In the genomic region with DNA sequence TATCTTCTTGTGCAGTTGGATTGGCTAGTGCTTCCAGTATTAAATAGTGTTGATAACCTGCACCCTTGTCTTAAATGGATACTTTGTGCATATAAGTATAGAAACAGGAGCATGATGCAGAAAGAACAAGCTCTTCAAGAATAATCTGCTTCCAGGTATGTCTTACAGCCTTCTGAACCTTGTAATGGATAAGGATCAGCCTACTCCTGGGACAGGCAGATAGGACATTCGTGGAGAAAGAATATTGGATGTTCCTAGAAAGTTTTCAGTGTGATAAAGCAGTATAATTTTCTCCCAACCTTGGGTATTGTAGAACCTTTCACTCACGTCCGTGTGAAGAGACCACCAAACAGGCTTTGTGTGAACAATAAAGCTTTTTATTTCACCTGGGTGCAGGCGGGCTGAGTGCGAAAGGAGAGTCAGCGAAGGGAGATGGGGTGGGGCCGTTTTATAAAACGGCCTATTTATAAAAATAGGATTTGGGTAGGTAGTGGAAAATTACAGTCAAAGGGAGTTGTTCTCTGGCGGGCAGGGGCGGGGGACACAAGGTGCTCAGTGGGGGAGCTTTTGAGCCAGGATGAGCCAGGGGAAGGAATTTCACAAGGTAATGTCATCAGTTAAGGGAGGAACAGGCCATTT, we compare ENCODE assay signal across 18 cellular contexts. TPM values are rescaled to one million over a fixed set of nuclear protein-coding genes. Genes with fewer than 3 reads are reported as not detected.
DNase-seq lines count a peak whose midpoint lies in the region; ATAC-seq, FAIRE-seq and TF ChIP-seq lines count a peak whose summit lies in the region.
"Had no signal": no experiment of that assay in that cellular context is flagged by ENCODE, and none has a peak within 500 bp of the region (broad histone marks: within the 10 kb centered on the region; RNA-seq: fewer than 3 reads in every experiment).

No MANE protein-coding gene starts in this region.

- H3K9me1 ChIP-seq in K562 (ENCODE audit: control insufficient read depth, insufficient read depth, low read length), result no peaks in the 10 kb centered on the region

- peaks cover 24% of the 10 kb centered on the region for H3K36me3 Mint-ChIP-seq in progenitor cell of endocrine pancreas (ENCODE audit: insufficient read depth)

- H3K4me3 ChIP-seq in K562, result no peak overlapping the region
- peak overlapping the region; percentile 23 for H3K4me3 ChIP-seq in iPS-15b (ENCODE audit: low read depth, low read length)
- no peak overlapping the region for H3K4me3 ChIP-seq in gastroesophageal sphincter
- H3K4me3 ChIP-seq: GM23248, SJCRH30 had no signal

- TF ChIP-seq CTCF in K562 (IDR thresholded peaks at IDR 0.05 in 2 of 3, conservative IDR thresholded peaks at IDR 0.05 in 1 of 3; ENCODE audit: insufficient read depth in 2 of 3, low read depth in 1 of 3, low read length in 3 of 3), result no peak
- no peak for TF ChIP-seq CTCF in progenitor cell of endocrine pancreas (IDR thresholded peaks at IDR 0.05; ENCODE audit: unreplicated experiment)
- no peak for TF ChIP-seq CTCF in gastroesophageal sphincter (IDR thresholded peaks at IDR 0.05)

- no peak for DNase-seq in H54 (ENCODE audit: insufficient read length, low spot score)
- DNase-seq in K562 (ENCODE audit: extremely low read depth in 1 of 4, low spot score in 3 of 4), result peak in 3 of 4 experiments; percentile 15 to 25 (median 17)
- DNase-seq in progenitor cell of endocrine pancreas (ENCODE audit: low spot score, unreplicated experiment), result no peak
- DNase-seq in cerebellar cortex (ENCODE audit: low spot score), result no peak
- DNase-seq: GDM1, GM23248, HFFc6, NCI-H1436, NCI-H2081, NCI-H2227 treated with DMSO at 0.1 percent for 48 hours, OCI-M1, SJCRH30 had no signal

- peak; percentile 53 for ATAC-seq in K562
- ATAC-seq in gastroesophageal sphincter, result no peak
- no peak for ATAC-seq in SK-N-SH treated with all-trans-retinoic acid at 6 μM for 48 hours

- 59% methylated on average over 9 of the region's 10 CpGs for WGBS in K562 (ENCODE audit: insufficient coverage, low coverage, missing lambda C conversion rate)
- 73 to 89% methylated on average over 3 to 10 of the region's 10 CpGs for WGBS in gastroesophageal sphincter (ENCODE audit: low coverage in 1 of 2), 2 donors

- peak; percentile 15 for FAIRE-seq in H54 (lab: Jason Lieb, UNC)
- FAIRE-seq in K562 (lab: Jason Lieb, UNC), result no peak

- peaks cover 71% of the 10 kb centered on the region for H3K79me2 ChIP-seq in K562 (ENCODE audit: control insufficient read depth, insufficient read depth, low read length)

- no peak overlapping the region for H2AFZ ChIP-seq in K562 (ENCODE audit: low read depth, low read length)
- H2AFZ ChIP-seq: GM23248 had no signal

- H3K4me3 Mint-ChIP-seq in progenitor cell of endocrine pancreas (ENCODE audit: low read depth), result no peak overlapping the region
- H3K4me3 Mint-ChIP-seq: CD14-positive monocyte, HFFc6 had no signal

- peaks cover 2% of the 10 kb centered on the region; the same call in 2 of the 3 replicates for H3K36me3 ChIP-seq in K562 (ENCODE audit: control insufficient read depth, insufficient read depth, low read length)
- H3K36me3 ChIP-seq in iPS-15b (ENCODE audit: control insufficient read depth, insufficient read depth, low read length), result no peaks in the 10 kb centered on the region
- H3K36me3 ChIP-seq in gastroesophageal sphincter, result peaks cover 0 to under 1% of the 10 kb centered on the region in 2 donors

- TF ChIP-seq POLR2A in H54 (IDR thresholded peaks at IDR 0.05; ENCODE audit: low read depth, low read length), result no peak
- TF ChIP-seq POLR2A in K562 (conservative IDR thresholded peaks at IDR 0.05), result no peak
- no peak for TF ChIP-seq POLR2A in gastroesophageal sphincter (IDR thresholded peaks at IDR 0.05)

- H4K20me1 ChIP-seq in K562 (replicated peaks; ENCODE audit: control insufficient read depth, insufficient read depth, low read length), result no peaks in the 10 kb centered on the region

- in situ Hi-C loops in K562 (cut with MboI), result no loop called here

- H3K4me1 Mint-ChIP-seq in progenitor cell of endocrine pancreas (ENCODE audit: low read depth), result peaks cover 28% of the 10 kb centered on the region

- intact Hi-C loops in K562 (cut with micrococcal nuclease), result no loop called here

- peaks cover 11% of the 10 kb centered on the region for H3K9me3 Mint-ChIP-seq in progenitor cell of endocrine pancreas (ENCODE audit: low read depth)
- H3K9me3 Mint-ChIP-seq: HFFc6 had no signal

- no peaks in the 10 kb centered on the region for H3K27me3 Mint-ChIP-seq in progenitor cell of endocrine pancreas
- H3K27me3 Mint-ChIP-seq: IgD-negative memory B cell had no signal

- BruUV-seq in K562 (replicated peaks; lab: Mats Ljungman, UMichigan), result no TSS peak

- H3K27me3 ChIP-seq in K562 (ENCODE audit: control insufficient read depth in 2 of 2, insufficient read depth in 2 of 2, low read length in 2 of 2) (no peaks in the 10 kb centered on the region), iPS-15b (ENCODE audit: control insufficient read depth, insufficient read depth, low read length) (no peaks in the 10 kb centered on the region), gastroesophageal sphincter (no peaks in the 10 kb centered on the region)
- H3K27me3 ChIP-seq: SJCRH30 had no signal

- H3K27ac ChIP-seq in K562 (ENCODE audit: extremely low read depth, low read depth, low read length) (no peak overlapping the region), gastroesophageal sphincter (no peak overlapping the region)
- H3K27ac ChIP-seq: GM23248, RWPE1, SJCRH30 had no signal

- H3K9ac ChIP-seq in K562 (ENCODE audit: insufficient read depth in 1 of 2, low read depth in 2 of 2, low read length in 2 of 2), result no peak overlapping the region
- peak overlapping the region; percentile 51 for H3K9ac ChIP-seq in iPS-15b (ENCODE audit: low read depth, low read length)
- H3K9ac ChIP-seq: GM23248 had no signal

- POLR2A ChIA-PET in K562 (lab: Yijun Ruan, JAX), result interaction anchor here (0.8 to 1.2 kb wide), 3 partner anchors 10 to 63 kb away, joined by 3 to 4 read pairs (median 3); no protein-coding TSS in a partner anchor

- H3K4me1 ChIP-seq in K562 (replicated peaks in 1 of 2; ENCODE audit: control insufficient read depth in 2 of 2, insufficient read depth in 2 of 2, low read length in 2 of 2) (peaks cover 4 to 6% of the 10 kb centered on the region in 2 experiments; a peak in 3 of 5 replicates), iPS-15b (ENCODE audit: control insufficient read depth, insufficient read depth, low read length) (peaks cover 56% of the 10 kb centered on the region), gastroesophageal sphincter (no peaks in the 10 kb centered on the region)

- TF ChIP-seq EP300 in K562 (IDR thresholded peaks at IDR 0.05; ENCODE audit: low read length) (no peak), gastroesophageal sphincter (IDR thresholded peaks at IDR 0.05) (no peak)

- CTCF ChIA-PET in K562 (lab: Yijun Ruan, JAX; ENCODE audit: low intra/inter-chr PET ratio), result no interaction called here

- no peak for TF ChIP-seq RAD21 in K562 (CRISPR knock-in tag; conservative IDR thresholded peaks at IDR 0.05 in 1 of 2, IDR thresholded peaks at IDR 0.05 in 1 of 2)

- H3K9me3 ChIP-seq in K562 (replicated peaks; ENCODE audit: control insufficient read depth, insufficient read depth, low read depth, low read length) (no peaks in the 10 kb centered on the region; the same call in 1 of the 2 replicates), iPS-15b (ENCODE audit: control insufficient read depth, insufficient read depth, low read length) (no peaks in the 10 kb centered on the region), gastroesophageal sphincter (no peaks in the 10 kb centered on the region)
- H3K9me3 ChIP-seq: SJCRH30 had no signal

- H3K4me2 ChIP-seq in K562 (ENCODE audit: insufficient read depth, low read length), result no peak overlapping the region

- peak overlapping the region; percentile 24 for H3K27ac Mint-ChIP-seq in progenitor cell of endocrine pancreas
- H3K27ac Mint-ChIP-seq: CD14-positive monocyte, HFFc6, IgD-negative memory B cell had no signal

TF ChIP-seq in SK-N-SH treated with all-trans-retinoic acid at 6 μM for 48 hours, 23 proteins besides CTCF, POLR2A, EP300 and RAD21 (continues in another document):
- TF ChIP-seq TOX (CRISPR knock-in tag; IDR thresholded peaks at IDR 0.05; ENCODE audit: borderline replicate concordance) (no peak), ZFP30 (CRISPR knock-in tag; IDR thresholded peaks at IDR 0.05) (no peak), ZNF565 (CRISPR knock-in tag; conservative IDR thresholded peaks at IDR 0.05; ENCODE audit: low read depth) (no peak), TCF4 (CRISPR knock-in tag; IDR thresholded peaks at IDR 0.05; ENCODE audit: borderline replicate concordance) (no peak), ZC3H10 (CRISPR knock-in tag; IDR thresholded peaks at IDR 0.05) (no peak), CSDC2 (CRISPR knock-in tag; IDR thresholded peaks at IDR 0.05) (no peak)

RNA-seq across cellular contexts. Expression of a gene that starts 27.2 kb away (rescaled TPM):
- 25.1 and 117 TPM in 2 replicates for total RNA-seq in K562 (2011; cell fraction: chromatin; rRNA removed; ENCODE audit: low replicate concordance)
- total RNA-seq in K562 (2011; cell fraction: nucleolus; rRNA removed), result 12.7 and 14.6 TPM in 2 replicates
- 37.6 and 62.7 TPM in 2 replicates for total RNA-seq in K562 (2011; cell fraction: nucleoplasm; rRNA removed)
- 15.2 and 22.7 TPM in 2 replicates for total RNA-seq in K562 (2014; rRNA removed)
- 33.2 and 37.5 TPM in 2 replicates for total RNA-seq in K562 (2014; rRNA removed; fragmentation: Illumina TruSeq; extraction: Trizol)
- 23.3 and 24.1 TPM in 2 replicates for total RNA-seq in K562 (2015; rRNA removed; fragmentation: Illumina TruSeq; extraction: Trizol)
- 25.3 and 27.8 TPM in 2 replicates for total RNA-seq in K562 (2021)
- polyA plus RNA-seq in K562 (2011; rRNA removed), result 23.7 and 30.8 TPM in 2 replicates
- 7.8 and 8.4 TPM in 2 replicates for polyA plus RNA-seq in K562 (2011; cell fraction: cytosol; rRNA removed)
- polyA plus RNA-seq in K562 (2011; cell fraction: nucleus; rRNA removed), result 8.5 and 12.2 TPM in 2 replicates
- polyA plus RNA-seq in K562 (2012), result 10.7 and 11.1 TPM in 2 replicates
- 16.1 and 25.2 TPM in 2 replicates for polyA plus RNA-seq in K562 (2014; fragmentation: Illumina TruSeq; extraction: Trizol)
- 1 to 10 TPM; 5.0 to 6.4 TPM for polyA plus RNA-seq in K562 (2014; fragmentation: Nextera tagmentation; extraction: Ambion mirVana)
- 17.3 and 21.0 TPM in 2 replicates for polyA plus RNA-seq in K562 (2014; rRNA removed)
- 35.5 and 54.5 TPM in 2 replicates for polyA minus RNA-seq in K562 (2011; rRNA and poly(A)+ RNA removed)
- polyA minus RNA-seq in K562 (2011; cell fraction: cytosol; rRNA and poly(A)+ RNA removed), result 8.3 and 9.4 TPM in 2 replicates
- polyA minus RNA-seq in K562 (2011; cell fraction: nucleus; rRNA and poly(A)+ RNA removed), result 19.1 and 29.2 TPM in 2 replicates
- total RNA-seq in progenitor cell of endocrine pancreas, result 63.4 and 75.0 TPM in 2 replicates
- total RNA-seq in gastroesophageal sphincter, result 10 to 100 TPM; 11.7 to 34.6 (median 12.7) TPM

Comparison
In these comparisons a context has a peak if more than half of its experiments do, and no peak if none do; other contexts are left out.
1. DNase-seq: peak in K562 (3 of 4); none in H54 (single experiment), progenitor cell of endocrine pancreas (single experiment) and cerebellar cortex (single experiment).